In genomic region chr5:177113566-177114424, GRCh38 we compare ENCODE assay signal across 8 cellular contexts. TPM values are rescaled to one million over a fixed set of nuclear protein-coding genes. Genes with fewer than 3 reads are reported as not detected.
A peak's percentile ranks its signal among the peaks of the same experiment; 100 is the strongest.
DNase-seq lines count a peak whose midpoint lies in the region; ATAC-seq, FAIRE-seq and TF ChIP-seq lines count a peak whose summit lies in the region.

No MANE protein-coding gene starts in this region.

- H3K4me3 ChIP-seq in astrocyte (ENCODE audit: insufficient read depth, low read depth, low read length) (no peak overlapping the region), right atrium auricular region (no peak overlapping the region)

- H3K27ac ChIP-seq in astrocyte (ENCODE audit: low read depth, low read length) (no peak overlapping the region), right atrium auricular region (peak overlapping the region in 1 of 2 donors; percentile 28)

- FAIRE-seq in astrocyte (lab: Jason Lieb, UNC), result peak; percentile 50

- H3K36me3 ChIP-seq in astrocyte (ENCODE audit: insufficient read depth, low read length) (no peaks in the 10 kb centered on the region), right atrium auricular region (no peaks in the 10 kb centered on the region)

- peak overlapping the region; percentile 1 for H2AFZ ChIP-seq in astrocyte (ENCODE audit: low read depth, low read length)

- peaks cover 6% of the 10 kb centered on the region for H4K20me1 ChIP-seq in astrocyte (ENCODE audit: insufficient read depth, low read length)

- DNase-seq in AG08395 (ENCODE audit: low spot score) (peak; percentile 91), NCI-H1092 treated with DMSO at 0.1 percent for 48 hours (lab: John Stamatoyannopoulos, UW) (peak; percentile 34), T-helper 9 cell (peak; percentile 75), astrocyte (ENCODE audit: low read depth) (peak; percentile 26), right atrium auricular region (ENCODE audit: low spot score) (peak; percentile 82), sciatic nerve (ENCODE audit: low spot score) (peak; percentile 88)

- H3K9me3 ChIP-seq in astrocyte (ENCODE audit: insufficient read depth, low read depth, low read length), result no peaks in the 10 kb centered on the region
- H3K9me3 ChIP-seq in right atrium auricular region, result no peaks in the 10 kb centered on the region

- peaks cover 1% of the 10 kb centered on the region for H3K36me3 Mint-ChIP-seq in astrocyte (ENCODE audit: low read depth, unreplicated experiment)

- H3K27ac Mint-ChIP-seq in astrocyte (ENCODE audit: unreplicated experiment), result no peak overlapping the region

- ATAC-seq in GM18909 (IDR thresholded peaks at IDR 0.05; ENCODE audit: poor library complexity, unreplicated experiment), result peak; percentile 62
- peak; percentile 53 for ATAC-seq in sciatic nerve
- no peak for ATAC-seq in HG03039 (IDR thresholded peaks at IDR 0.05; ENCODE audit: unreplicated experiment)

- H3K27me3 ChIP-seq in astrocyte (ENCODE audit: insufficient read depth, low read length) (no peaks in the 10 kb centered on the region), right atrium auricular region (no peaks in the 10 kb centered on the region)

- no peak overlapping the region for H3K4me2 ChIP-seq in astrocyte (ENCODE audit: low read length)

- peaks cover 25% of the 10 kb centered on the region for H3K27me3 Mint-ChIP-seq in astrocyte (ENCODE audit: low read depth, unreplicated experiment)

- TF ChIP-seq CTCF in astrocyte (IDR thresholded peaks at IDR 0.05; ENCODE audit: insufficient read depth, low read depth, low read length) (peak; percentile 100), right atrium auricular region (IDR thresholded peaks at IDR 0.05) (peak; percentile 98 to 100)

- no peaks in the 10 kb centered on the region for H3K9me3 Mint-ChIP-seq in astrocyte (ENCODE audit: unreplicated experiment)

- no peak overlapping the region for H3K9ac ChIP-seq in astrocyte (ENCODE audit: low read length)

- H3K4me1 ChIP-seq in astrocyte (ENCODE audit: insufficient read depth, low read length) (peaks cover 4% of the 10 kb centered on the region), right atrium auricular region (peaks cover 0 to 17% of the 10 kb centered on the region in 2 donors)

- no peak overlapping the region for H3K4me3 Mint-ChIP-seq in astrocyte (ENCODE audit: unreplicated experiment)

- no peaks in the 10 kb centered on the region for H3K79me2 ChIP-seq in astrocyte (ENCODE audit: insufficient read depth, low read length)

- no peaks in the 10 kb centered on the region for H3K4me1 Mint-ChIP-seq in astrocyte (ENCODE audit: low read depth, unreplicated experiment)

- intact Hi-C loops in sciatic nerve (cut with DNase I), result no loop called here

RNA-seq across cellular contexts. Expression of gene NSD1, which starts 19.8 kb away (rescaled TPM):
- total RNA-seq in astrocyte (67.8 and 71.9 TPM in 2 replicates), right atrium auricular region (10 to 100 TPM; 25.4 to 26.7 TPM), sciatic nerve (112 TPM)

RNA-seq across cellular contexts. Expression of gene FGFR4, which starts 27.1 kb away (rescaled TPM):
- total RNA-seq in astrocyte, result 3.8 and 4.8 TPM in 2 replicates
- 1 to 10 TPM in 1 of 2 donors, under 1 TPM in 1; 0.48 to 1.5 TPM for total RNA-seq in right atrium auricular region
- 1.4 TPM for total RNA-seq in sciatic nerve

Comparison
In these comparisons a context has a peak if more than half of its experiments do, and no peak if none do; other contexts are left out.
1. DNase-seq: peak in every context shown above with its lines; median percentile 91 in AG08395; 88 in sciatic nerve; 82 in right atrium auricular region; 75 in T-helper 9 cell; 34 in NCI-H1092 treated with DMSO at 0.1 percent for 48 hours; 26 in astrocyte.